In genomic region chr22:38506118-38506962, GRCh38 we compare ENCODE assay signal across 8 cellular contexts. TPM values are rescaled to one million over a fixed set of nuclear protein-coding genes. Genes with fewer than 3 reads are reported as not detected.
DNase-seq lines count a peak whose midpoint lies in the region; TF ChIP-seq lines count a peak whose summit lies in the region.

TSS of gene DDX17 (minus strand) at chr22:38506311.

- DNase-seq in CMK (ENCODE audit: low read depth) (peak; percentile 95), GM20000 (ENCODE audit: low spot score) (peak; percentile 93), HT-29 (ENCODE audit: low spot score) (peak; percentile 91), NOMO-1 (lab: John Stamatoyannopoulos, UW; ENCODE audit: unreplicated experiment in 2 of 2) (peak; percentile 96 to 97), lung microvascular endothelial cell (ENCODE audit: low read depth in 2 of 2) (peak; percentile 97)
- DNase-seq in effector memory CD4-positive, alpha-beta T cell = peak; percentile 90 to 92 (median 91)
- peak; percentile 86 to 90 (median 90) for DNase-seq in stimulated activated CD4-positive, alpha-beta T cell treated with anti-CD3 and anti-CD28 coated beads, TNF-alpha, amount 100 ng/mL, for 48 hours (ENCODE audit: low read depth in 3 of 3)

- no peak for TF ChIP-seq CTCF in GM20000 (IDR thresholded peaks at IDR 0.05; ENCODE audit: extremely low read depth, missing control alignments)

- POLR2A ChIA-PET in activated CD8-positive, alpha-beta memory T cell treated with anti-CD3 and anti-CD28 coated beads for 36 hours (lab: Charles Lee) = no interaction called here

- H3K27ac ChIP-seq in effector memory CD4-positive, alpha-beta T cell (ENCODE audit: insufficient read depth, low read length, poor library complexity, severe bottlenecking) = peak within 1 kb of the TSS; percentile 99

- no peaks in the 10 kb centered on the region for H3K27me3 ChIP-seq in effector memory CD4-positive, alpha-beta T cell (replicated peaks; ENCODE audit: control insufficient read depth, insufficient read depth, low read length, poor library complexity, severe bottlenecking)

- H3K4me1 ChIP-seq in effector memory CD4-positive, alpha-beta T cell (ENCODE audit: control insufficient read depth, insufficient read depth, low read length, poor library complexity, severe bottlenecking) = peaks cover 25% of the 10 kb centered on the region

- CTCF ChIA-PET in activated CD8-positive, alpha-beta memory T cell treated with anti-CD3 and anti-CD28 coated beads for 36 hours (lab: Charles Lee) = no interaction called here

- peak within 1 kb of the TSS; percentile 96 for H3K4me3 ChIP-seq in effector memory CD4-positive, alpha-beta T cell (ENCODE audit: insufficient read depth, low read depth, low read length, poor library complexity, severe bottlenecking)

- peaks cover under 1% of the 10 kb centered on the region for H3K36me3 ChIP-seq in effector memory CD4-positive, alpha-beta T cell (ENCODE audit: control insufficient read depth, insufficient read depth, low read length)

- no peaks in the 10 kb centered on the region for H3K9me3 ChIP-seq in effector memory CD4-positive, alpha-beta T cell (ENCODE audit: control insufficient read depth, low read length)

RNA-seq across cellular contexts. Expression of gene DDX17, which starts in this region (rescaled TPM):
- 630 and 723 TPM in 2 replicates for total RNA-seq in HT-29 (2014; rRNA removed; shearing (Covaris generic))
- 100 to 1,000 TPM; 320 to 341 TPM for total RNA-seq in activated CD8-positive, alpha-beta memory T cell treated with anti-CD3 and anti-CD28 coated beads for 36 hours
- total RNA-seq in lung microvascular endothelial cell = 267 and 371 TPM in 2 replicates

Comparison
In these comparisons a context has a peak if more than half of its experiments do, and no peak if none do; other contexts are left out.
1. Peak in every context shown above with its lines: DNase-seq, H3K4me3 ChIP-seq and H3K27ac ChIP-seq.